Comparison of ENCODE assay signal across 9 cellular contexts in genomic region chr2:174340400-174341300, GRCh38. TPM values are rescaled to one million over a fixed set of nuclear protein-coding genes. Genes with fewer than 3 reads are reported as not detected.
A peak's percentile ranks its signal among the peaks of the same experiment; 100 is the strongest.
DNase-seq lines count a peak whose midpoint lies in the region; ATAC-seq, FAIRE-seq and TF ChIP-seq lines count a peak whose summit lies in the region.
"Had no signal": no experiment of that assay in that cellular context is flagged by ENCODE, and none has a peak within 500 bp of the region (broad histone marks: within the 10 kb centered on the region; RNA-seq: fewer than 3 reads in every experiment).

No MANE protein-coding gene starts in this region.

- FAIRE-seq in GM12878 (lab: Jason Lieb, UNC), result no peak

- no peak overlapping the region for H3K4me2 ChIP-seq in HCT116 (ENCODE audit: low read length)
- peak overlapping the region; percentile 41 for H3K4me2 ChIP-seq in GM12878 (ENCODE audit: control insufficient read depth, insufficient read depth)

- H2AFZ ChIP-seq in HCT116 (ENCODE audit: low read depth, low read length, poor library complexity, severe bottlenecking), result peak overlapping the region; percentile 19
- H2AFZ ChIP-seq in GM12878 (ENCODE audit: control insufficient read depth, low read depth, low read length), result no peak overlapping the region

- no peak overlapping the region; the same call in 1 of the 2 replicates for H3K27ac ChIP-seq in HCT116 (ENCODE audit: low read depth, low read length)
- H3K27ac ChIP-seq in GM12878 (ENCODE audit: control insufficient read depth, insufficient read depth), result no peak overlapping the region
- no peak overlapping the region for H3K27ac ChIP-seq in upper lobe of right lung
- H3K27ac ChIP-seq: esophagus muscularis mucosa had no signal

- H3K27ac Mint-ChIP-seq in natural killer cell, result peak overlapping the region in 1 of 2 donors; percentile 87

- H3K4me1 ChIP-seq in HCT116 (ENCODE audit: control insufficient read depth in 1 of 2, insufficient read depth in 2 of 2, low read length in 2 of 2) (peaks cover 0 to 30% of the 10 kb centered on the region in 2 experiments; a peak in 2 of 4 replicates), GM12878 (ENCODE audit: control insufficient read depth, insufficient read depth, low read length) (peaks cover 21% of the 10 kb centered on the region), upper lobe of right lung (peaks cover 35% of the 10 kb centered on the region)

- CTCF ChIA-PET in HCT116 (lab: Charles Lee), result interaction anchor here (0.7 to 1.2 kb wide), 24 partner anchors 9 to 939 kb away, joined by 3 to 33 read pairs (median 4); no protein-coding TSS in a partner anchor
- CTCF ChIA-PET in GM12878 (lab: Yijun Ruan, JAX), result interaction anchor here (0.6 to 3.8 kb wide), 62 partner anchors 10 to 1371 kb away, joined by 3 to 82 read pairs (median 3); partner anchors contain the start of genes OLA1 and SCRN3

- H3K27me3 ChIP-seq in HCT116 (ENCODE audit: insufficient read depth, low read length), result no peaks in the 10 kb centered on the region
- peaks cover 16 to 48% of the 10 kb centered on the region in 2 experiments for H3K27me3 ChIP-seq in GM12878 (replicated peaks in 1 of 2; ENCODE audit: control insufficient read depth in 2 of 2, insufficient read depth in 2 of 2, low read length in 1 of 2)
- H3K27me3 ChIP-seq in upper lobe of right lung, result peaks cover 96% of the 10 kb centered on the region

- in situ Hi-C loops in GM12878 (cut with MboI), result loop anchor here (5.0 kb wide), 2 partner anchors 183 to 938 kb away; no protein-coding TSS in a partner anchor

- no peak for TF ChIP-seq CTCF in HCT116 (IDR thresholded peaks at IDR 0.05 in 2 of 3, conservative IDR thresholded peaks at IDR 0.05 in 1 of 3; ENCODE audit: borderline replicate concordance in 1 of 3, insufficient read depth in 1 of 3, low read depth in 2 of 3, low read length in 2 of 3)
- no peak for TF ChIP-seq CTCF in GM12878 (IDR thresholded peaks at IDR 0.05 in 2 of 3, conservative IDR thresholded peaks at IDR 0.05 in 1 of 3; ENCODE audit: control insufficient read depth in 2 of 3, extremely low read depth in 1 of 3, insufficient read depth in 1 of 3, low read depth in 3 of 3, low read length in 3 of 3)
- TF ChIP-seq CTCF in natural killer cell (IDR thresholded peaks at IDR 0.05), result no peak
- no peak for TF ChIP-seq CTCF in upper lobe of right lung (IDR thresholded peaks at IDR 0.05)

- H3K36me3 Mint-ChIP-seq in natural killer cell, result no peaks in the 10 kb centered on the region

- intact Hi-C loops in HCT116 (cut with micrococcal nuclease), result loop anchor here (1.0 to 5.0 kb wide), 4 partner anchors 263 to 938 kb away; no protein-coding TSS in a partner anchor
- intact Hi-C loops in GM12878 (cut with micrococcal nuclease; ENCODE audit: unreplicated experiment), result loop anchor here (1.0 to 10.0 kb wide), 7 partner anchors 182 to 1313 kb away; no protein-coding TSS in a partner anchor
- intact Hi-C loops in natural killer cell (cut with micrococcal nuclease), result loop anchor here (1.0 kb wide), 5 partner anchors 92 to 1313 kb away; partner anchors contain the start of gene OLA1
- intact Hi-C loops in upper lobe of right lung (cut with DNase I), result no loop called here

- TF ChIP-seq POLR2A in HCT116 (IDR thresholded peaks at IDR 0.05; ENCODE audit: borderline replicate concordance, extremely low read depth, insufficient read depth, insufficient read length), result no peak
- no peak for TF ChIP-seq POLR2A in GM12878 (IDR thresholded peaks at IDR 0.05; ENCODE audit: low read depth, low read length)

- ATAC-seq in HCT116 (no peak), GM12878 (peak; percentile 10), natural killer cell (no peak), upper lobe of right lung (no peak)

- no peaks in the 10 kb centered on the region for H3K9me3 Mint-ChIP-seq in natural killer cell

- H3K4me1 Mint-ChIP-seq in natural killer cell, result peaks cover 35 to 55% of the 10 kb centered on the region in 2 donors

- H3K9ac ChIP-seq in HCT116 (ENCODE audit: low read length) (no peak overlapping the region), GM12878 (ENCODE audit: control insufficient read depth, insufficient read depth, low read length) (no peak overlapping the region)

- peaks cover 62 to 70% of the 10 kb centered on the region in 2 donors for H3K27me3 Mint-ChIP-seq in natural killer cell (ENCODE audit: low read depth in 2 of 2)

- no TSS peak for BruUV-seq in HCT116 (replicated peaks; lab: Mats Ljungman, UMichigan)
- no TSS peak for BruUV-seq in GM12878 (replicated peaks; lab: Mats Ljungman, UMichigan)

- no peaks in the 10 kb centered on the region for H4K20me1 ChIP-seq in HCT116 (ENCODE audit: insufficient read depth)
- peaks cover 2% of the 10 kb centered on the region; the same call in 1 of the 2 replicates for H4K20me1 ChIP-seq in GM12878 (ENCODE audit: control insufficient read depth, insufficient read depth)

- H3K9me3 ChIP-seq in HCT116 (ENCODE audit: control insufficient read depth in 1 of 2, insufficient read depth in 1 of 2, low read depth in 1 of 2, low read length in 2 of 2), result no peaks in the 10 kb centered on the region
- H3K9me3 ChIP-seq in GM12878 (replicated peaks; ENCODE audit: control insufficient read depth, insufficient read depth, low read length), result peaks cover 1% of the 10 kb centered on the region; the same call in 2 of the 3 replicates
- H3K9me3 ChIP-seq in upper lobe of right lung, result no peaks in the 10 kb centered on the region
- H3K9me3 ChIP-seq: esophagus muscularis mucosa had no signal

- RAD21 ChIA-PET in HCT116 (lab: Charles Lee; ENCODE audit: low non-redundant PET in 1 of 2, low total read pairs in 2 of 2, uncharacterized antibody in 2 of 2, unreplicated experiment in 2 of 2) (interaction anchor here (0.6 to 1.2 kb wide), 7 partner anchors 9 to 940 kb away, joined by 3 to 7 read pairs (median 3); no protein-coding TSS in a partner anchor), GM12878 (lab: Charles Lee; ENCODE audit: unreplicated experiment) (interaction anchor here (0.6 to 2.2 kb wide), 33 partner anchors 9 to 1313 kb away, joined by 3 to 45 read pairs (median 4); partner anchors contain the start of gene OLA1)

- no peaks in the 10 kb centered on the region for H3K36me3 ChIP-seq in HCT116 (ENCODE audit: control insufficient read depth in 1 of 2, insufficient read depth in 2 of 2, low read length in 2 of 2)
- no peaks in the 10 kb centered on the region for H3K36me3 ChIP-seq in GM12878 (ENCODE audit: control insufficient read depth in 2 of 2, insufficient read depth in 2 of 2, low read length in 1 of 2)
- H3K36me3 ChIP-seq in upper lobe of right lung, result no peaks in the 10 kb centered on the region
- H3K36me3 ChIP-seq: esophagus muscularis mucosa had no signal

- SMC1A ChIA-PET in GM12878 (lab: Charles Lee; ENCODE audit: uncharacterized antibody, unreplicated experiment), result interaction anchor here (0.7 to 2.1 kb wide), 21 partner anchors 10 to 1311 kb away, joined by 3 to 19 read pairs (median 5); no protein-coding TSS in a partner anchor

- peak; percentile 17 for DNase-seq in COLO668 (lab: John Stamatoyannopoulos, UW; ENCODE audit: unreplicated experiment)
- DNase-seq in HCT116 (ENCODE audit: low read depth, low spot score), result no peak
- no peak for DNase-seq in GM12878 (ENCODE audit: low read depth, low spot score)
- DNase-seq in natural killer cell, result no peak
- DNase-seq in mucosa of gallbladder (ENCODE audit: low spot score), result no peak
- no peak for DNase-seq in kidney glomerular epithelial cell (lab: John Stamatoyannopoulos, UW)
- DNase-seq in upper lobe of right lung, result no peak
- no peak for DNase-seq in COR-L47 (lab: John Stamatoyannopoulos, UW)

- TF ChIP-seq EP300 in GM12878 (IDR thresholded peaks at IDR 0.05; ENCODE audit: borderline replicate concordance in 1 of 2, control insufficient read depth in 1 of 2, low read depth in 2 of 2, low read length in 2 of 2), result no peak

- POLR2A ChIA-PET in HCT116 (lab: Charles Lee) (interaction anchor here (0.9 kb wide), 1 partner anchor 891 kb away, joined by 3 read pairs; no protein-coding TSS in a partner anchor), GM12878 (lab: Charles Lee) (no interaction called here)

- peak overlapping the region; percentile 88 for H3K4me3 Mint-ChIP-seq in natural killer cell

- H3K79me2 ChIP-seq in HCT116 (ENCODE audit: insufficient read depth, low read length), result no peaks in the 10 kb centered on the region
- no peaks in the 10 kb centered on the region for H3K79me2 ChIP-seq in GM12878 (ENCODE audit: control insufficient read depth, insufficient read depth, low read length)

- TF ChIP-seq RAD21 in HCT116 (IDR thresholded peaks at IDR 0.05; ENCODE audit: low read depth) (no peak), GM12878 (IDR thresholded peaks at IDR 0.05; ENCODE audit: insufficient read depth, low read depth, low read length) (no peak)

- H3K4me3 ChIP-seq in HCT116 (replicated peaks in 1 of 2; ENCODE audit: low read depth in 1 of 2, low read length in 2 of 2) (no peak overlapping the region), GM12878 (no peak overlapping the region; the same call in 1 of the 2 replicates), upper lobe of right lung (no peak overlapping the region)

- no peaks in the 10 kb centered on the region for H3K9me2 ChIP-seq in HCT116 (ENCODE audit: insufficient read depth)

- 25% methylated on average over 61 of the region's 70 CpGs for WGBS in GM12878 (ENCODE audit: insufficient coverage, insufficient replicate concordance, low lambda C conversion rate, missing lambda C conversion rate)

RNA-seq across cellular contexts. Expression of gene SP9, which starts 5.9 kb away (rescaled TPM):
- total RNA-seq in HCT116 (2021; ENCODE audit: unreplicated experiment), result 0.69 TPM
- 0.24 and 0.35 TPM in 2 replicates for polyA plus RNA-seq in HCT116 (2012)
- total RNA-seq in GM12878 (2013; cell fraction: nucleolus; rRNA removed), result not detected in 2 replicates
- not detected in 2 replicates for total RNA-seq in GM12878 (2014; rRNA removed)
- total RNA-seq in GM12878 (2014; rRNA removed; fragmentation: Illumina TruSeq; extraction: Trizol), result not detected in 2 replicates
- total RNA-seq in GM12878 (2021), result not detected in 2 replicates
- polyA plus RNA-seq in GM12878 (2011; ENCODE audit: low read depth), result not detected
- polyA plus RNA-seq in GM12878 (2011; rRNA removed), result not detected in 2 replicates
- not detected in 2 replicates for polyA plus RNA-seq in GM12878 (2011; cell fraction: cytosol; rRNA removed)
- polyA plus RNA-seq in GM12878 (2011; cell fraction: nucleus; rRNA removed), result not detected in 2 replicates
- polyA plus RNA-seq in GM12878 (2012), result not detected in 2 replicates
- not detected in 2 replicates for polyA plus RNA-seq in GM12878 (2014; fragmentation: Illumina TruSeq; extraction: Trizol)
- polyA plus RNA-seq in GM12878 (2014; fragmentation: Nextera tagmentation; extraction: Ambion mirVana), result not detected
- not detected in 2 replicates for polyA plus RNA-seq in GM12878 (2014; rRNA removed)
- not detected for polyA plus RNA-seq in GM12878 (2016; fragmentation: Nextera tagmentation; extraction: Ambion mirVana)
- not detected in 2 replicates for polyA minus RNA-seq in GM12878 (2011; rRNA and poly(A)+ RNA removed)
- not detected in 2 replicates for polyA minus RNA-seq in GM12878 (2011; cell fraction: cytosol; rRNA and poly(A)+ RNA removed)
- not detected in 2 replicates for polyA minus RNA-seq in GM12878 (2011; cell fraction: nucleus; rRNA and poly(A)+ RNA removed)
- total RNA-seq in natural killer cell, result not detected
- not detected for total RNA-seq in mucosa of gallbladder
- not detected for total RNA-seq in upper lobe of right lung
- total RNA-seq: esophagus muscularis mucosa had no signal

RNA-seq across cellular contexts. Expression of gene SCRN3, which starts 54.9 kb away (rescaled TPM):
- total RNA-seq in HCT116 (2021; ENCODE audit: unreplicated experiment) (7.7 TPM), GM12878 (2014; rRNA removed) (10.2 and 14.7 TPM in 2 replicates), GM12878 (2014; rRNA removed; fragmentation: Illumina TruSeq; extraction: Trizol) (14.6 and 15.7 TPM in 2 replicates), GM12878 (2021) (11.8 and 12.4 TPM in 2 replicates), natural killer cell (10 to 100 TPM; 16.6 to 20.6 (median 16.9) TPM), mucosa of gallbladder (26.4 TPM), upper lobe of right lung (20.0 TPM)
- 3.3 and 6.5 TPM in 2 replicates for polyA plus RNA-seq in HCT116 (2012)
- 33.4 and 44.2 TPM in 2 replicates for total RNA-seq in GM12878 (2013; cell fraction: nucleolus; rRNA removed)
- 8.2 TPM for polyA plus RNA-seq in GM12878 (2011; ENCODE audit: low read depth)
- polyA plus RNA-seq in GM12878 (2011; rRNA removed) (13.6 and 22.8 TPM in 2 replicates), GM12878 (2014; fragmentation: Illumina TruSeq; extraction: Trizol) (11.4 and 15.5 TPM in 2 replicates), GM12878 (2014; fragmentation: Nextera tagmentation; extraction: Ambion mirVana) (1 to 10 TPM; 5.7 to 8.1 TPM), GM12878 (2014; rRNA removed) (14.4 and 14.8 TPM in 2 replicates), GM12878 (2016; fragmentation: Nextera tagmentation; extraction: Ambion mirVana) (10 to 100 TPM; 14.7 to 16.0 TPM)
- polyA plus RNA-seq in GM12878 (2011; cell fraction: cytosol; rRNA removed), result 4.3 and 4.4 TPM in 2 replicates
- 8.9 and 10.3 TPM in 2 replicates for polyA plus RNA-seq in GM12878 (2011; cell fraction: nucleus; rRNA removed)
- polyA plus RNA-seq in GM12878 (2012), result 9.4 and 9.7 TPM in 2 replicates
- polyA minus RNA-seq in GM12878 (2011; rRNA and poly(A)+ RNA removed), result 6.3 TPM in 2 replicates
- 3.2 and 5.5 TPM in 2 replicates for polyA minus RNA-seq in GM12878 (2011; cell fraction: cytosol; rRNA and poly(A)+ RNA removed)
- polyA minus RNA-seq in GM12878 (2011; cell fraction: nucleus; rRNA and poly(A)+ RNA removed), result 11.2 and 19.0 TPM in 2 replicates
